39 cellular contexts compared by ENCODE assay signal in genomic region chr17:71063559-71063958, GRCh38.
"Had no signal": no experiment of that assay in that cellular context is flagged by ENCODE, and none has a peak within 500 bp of the region (broad histone marks: within the 10 kb centered on the region; RNA-seq: fewer than 3 reads in every experiment).

No MANE protein-coding gene starts in this region.

- H3K36me3 Mint-ChIP-seq: activated CD4-positive, alpha-beta memory T cell treated with anti-CD3 and anti-CD28 coated beads for 36 hours; activated naive CD4-positive, alpha-beta T cell treated with anti-CD3 and anti-CD28 coated beads, Interleukin-2, amount 50 U/mL, for 72 hours; activated naive CD8-positive, alpha-beta T cell treated with anti-CD3 and anti-CD28 coated beads for 36 hours; brain had no signal

- H3K27me3 Mint-ChIP-seq: activated B cell treated with CpG ODN at 0.5 μM for 24 hours; activated CD4-positive, alpha-beta memory T cell treated with anti-CD3 and anti-CD28 coated beads for 36 hours; activated CD4-positive, alpha-beta T cell treated with anti-CD3 and anti-CD28 coated beads, Interleukin-2, amount 10 ng/mL, durations not matched to agents 24 days and 14 days; activated CD8-positive, alpha-beta T cell treated with anti-CD3 and anti-CD28 coated beads for 36 hours; activated naive CD8-positive, alpha-beta T cell treated with anti-CD3 and anti-CD28 coated beads for 36 hours; activated T-helper 17 cell treated with anti-CD3 and anti-CD28 coated beads, Interleukin-2, amount 50 U/mL, for 72 hours; brain; central memory CD8-positive, alpha-beta T cell had no signal

- H3K9me3 ChIP-seq: adrenal gland, ascending aorta had no signal

- H3K4me3 Mint-ChIP-seq: activated B cell treated with CpG ODN at 0.5 μM for 24 hours; activated CD4-positive, alpha-beta memory T cell treated with anti-CD3 and anti-CD28 coated beads for 36 hours; activated CD4-positive, alpha-beta T cell treated with anti-CD3 and anti-CD28 coated beads, Interleukin-2, amount 10 ng/mL, durations not matched to agents 24 days and 14 days; activated CD8-positive, alpha-beta T cell treated with anti-CD3 and anti-CD28 coated beads for 36 hours; activated naive CD4-positive, alpha-beta T cell treated with anti-CD3 and anti-CD28 coated beads for 36 hours; activated naive CD8-positive, alpha-beta T cell treated with anti-CD3 and anti-CD28 coated beads for 36 hours; activated T-cell treated with anti-CD3 and anti-CD28 coated beads, Interleukin-2, amount 50 U/mL, for 4 hours; activated T-cell treated with anti-CD3 and anti-CD28 coated beads, Interleukin-2, amount 50 U/mL, for 72 hours; activated T-helper 1 cell treated with anti-CD3 and anti-CD28 coated beads, Interleukin-12 subunit alpha, Interleukin-12 subunit beta, Interleukin-2, Interleukin-4 antibody, amounts not matched to agents 30 ng/mL and 10 ng/mL and 1 ng/mL, durations not matched to agents 14 hours and 24 hours and 36 hours; activated T-helper 17 cell treated with anti-CD3 and anti-CD28 coated beads, Interleukin-2, amount 50 U/mL, for 72 hours; brain; central memory CD8-positive, alpha-beta T cell; T-helper 1 cell treated with Interleukin-12 subunit alpha and Interleukin-12 subunit beta and Interleukin-4 antibody, amounts not matched to agents 30 μg/mL and 1 μg/mL, for 36 hours; T-helper 2 cell treated with Interferon-gamma antibody and Interleukin-4, amounts not matched to agents 5 μg/mL and 100 μg/mL, for 36 hours had no signal

- FAIRE-seq: bronchial epithelial cell, TTC549 had no signal

- H3K4me1 Mint-ChIP-seq: activated B cell treated with CpG ODN at 0.5 μM for 24 hours; activated CD4-positive, alpha-beta T cell treated with anti-CD3 and anti-CD28 coated beads, Interleukin-2, amount 10 ng/mL, durations not matched to agents 24 days and 14 days; activated naive CD8-positive, alpha-beta T cell treated with anti-CD3 and anti-CD28 coated beads for 36 hours; activated T-helper 17 cell treated with anti-CD3 and anti-CD28 coated beads, Interleukin-2, amount 50 U/mL, for 72 hours; central memory CD8-positive, alpha-beta T cell had no signal

- H3K4me1 ChIP-seq: adrenal gland, ascending aorta had no signal

- H3K27ac ChIP-seq: adrenal gland, ascending aorta, cardiac muscle cell, VCaP had no signal

- H3K27me3 ChIP-seq: adrenal gland, ascending aorta, cardiac muscle cell had no signal

- H3K4me3 ChIP-seq: adrenal gland, ascending aorta, cardiac muscle cell had no signal

- DNase-seq: activated B cell treated with CpG ODN at 0.5 μM for 24 hours; activated CD4-positive, alpha-beta memory T cell treated with anti-CD3 and anti-CD28 coated beads for 36 hours; activated CD4-positive, alpha-beta T cell treated with anti-CD3 and anti-CD28 coated beads for 4 hours; activated CD4-positive, alpha-beta T cell treated with anti-CD3 and anti-CD28 coated beads, Interleukin-2, amount 10 ng/mL, durations not matched to agents 24 days and 14 days; activated CD4-positive, alpha-beta T cell treated with anti-CD3 and anti-CD28 coated beads, Interleukin-2, amount 50 U/mL, for 1 hour; activated CD4-positive, alpha-beta T cell treated with anti-CD3 and anti-CD28 coated beads, Interleukin-2, amount 50 U/mL, for 4 hours; activated CD4-positive, CD25-positive, alpha-beta regulatory T cell treated with anti-CD3 and anti-CD28 coated beads, Interleukin-2, amount 50 U/mL, for 72 hours; activated CD8-positive, alpha-beta memory T cell treated with anti-CD3 and anti-CD28 coated beads, Interleukin-2, amount 50 U/mL, for 4 hours; activated CD8-positive, alpha-beta T cell treated with anti-CD3 and anti-CD28 coated beads for 36 hours; activated effector memory CD4-positive, alpha-beta T cell treated with anti-CD3 and anti-CD28 coated beads, Interleukin-2, amount 50 U/mL, for 16 hours; activated gamma-delta T cell treated with Interleukin-2 at 50 U/mL for 16 hours; activated naive CD4-positive, alpha-beta T cell; activated naive CD4-positive, alpha-beta T cell treated with anti-CD3 and anti-CD28 coated beads for 36 hours; activated naive CD4-positive, alpha-beta T cell treated with anti-CD3 and anti-CD28 coated beads, Interleukin-2, amount 50 U/mL, for 16 hours; activated naive CD8-positive, alpha-beta T cell treated with anti-CD3 and anti-CD28 coated beads for 36 hours; activated T-cell treated with anti-CD3 and anti-CD28 coated beads for 4 hours; activated T-cell treated with anti-CD3 and anti-CD28 coated beads, Interleukin-2, amount 50 U/mL, for 1 hour; activated T-cell treated with anti-CD3 and anti-CD28 coated beads, Interleukin-2, amount 50 U/mL, for 4 hours; activated T-cell treated with anti-CD3 and anti-CD28 coated beads, Interleukin-2, amount 50 U/mL, for 72 hours; adrenal gland; amniotic stem cell; anterior cingulate cortex; caudate nucleus; cerebellar nuclear complex; T-helper 1 cell; T-helper 2 cell; T-helper 9 cell had no signal

- H3K27ac Mint-ChIP-seq: activated B cell treated with CpG ODN at 0.5 μM for 24 hours; activated CD4-positive, alpha-beta memory T cell treated with anti-CD3 and anti-CD28 coated beads for 36 hours; activated CD4-positive, alpha-beta T cell treated with anti-CD3 and anti-CD28 coated beads, Interleukin-2, amount 10 ng/mL, durations not matched to agents 24 days and 14 days; activated CD8-positive, alpha-beta T cell treated with anti-CD3 and anti-CD28 coated beads for 36 hours; activated naive CD4-positive, alpha-beta T cell treated with anti-CD3 and anti-CD28 coated beads for 36 hours; activated naive CD4-positive, alpha-beta T cell treated with anti-CD3 and anti-CD28 coated beads, Interleukin-2, amount 50 U/mL, for 72 hours; activated naive CD8-positive, alpha-beta T cell treated with anti-CD3 and anti-CD28 coated beads for 36 hours; activated T-cell treated with anti-CD3 and anti-CD28 coated beads, Interleukin-2, amount 50 U/mL, for 72 hours; activated T-helper 1 cell treated with anti-CD3 and anti-CD28 coated beads, Interleukin-12 subunit alpha, Interleukin-12 subunit beta, Interleukin-2, Interleukin-4 antibody, amounts not matched to agents 30 ng/mL and 10 ng/mL and 1 ng/mL, durations not matched to agents 14 hours and 24 hours and 36 hours; activated T-helper 17 cell treated with anti-CD3 and anti-CD28 coated beads, Interleukin-2, amount 50 U/mL, for 72 hours; brain; T-helper 1 cell treated with Interleukin-12 subunit alpha and Interleukin-12 subunit beta and Interleukin-4 antibody, amounts not matched to agents 30 μg/mL and 1 μg/mL, for 36 hours; T-helper 2 cell treated with Interferon-gamma antibody and Interleukin-4, amounts not matched to agents 5 μg/mL and 100 μg/mL, for 36 hours had no signal

- H3K36me3 ChIP-seq: adrenal gland, ascending aorta, cardiac muscle cell had no signal
